In genomic region chr5:471750-472058, GRCh38 we compare ENCODE assay signal across 8 cellular contexts. TPM values are rescaled to one million over a fixed set of nuclear protein-coding genes. Genes with fewer than 3 reads are reported as not detected.
DNase-seq lines count a peak whose midpoint lies in the region; TF ChIP-seq lines count a peak whose summit lies in the region.

No MANE protein-coding gene starts in this region.

- peak overlapping the region; percentile 89 for H3K27ac ChIP-seq in RWPE1
- no peak overlapping the region for H3K27ac ChIP-seq in fibroblast of lung (ENCODE audit: insufficient read depth, low read length)
- H3K27ac ChIP-seq in skin epidermis, result peak overlapping the region in 14 of 21 experiments; percentile 80 to 94 (median 89)

- H3K4me2 ChIP-seq in fibroblast of lung (ENCODE audit: extremely low read depth, insufficient read depth, low read length), result peak overlapping the region; percentile 92

- H3K79me2 ChIP-seq in fibroblast of lung (ENCODE audit: control insufficient read depth, insufficient read depth, low read length), result peaks cover 1% of the 10 kb centered on the region

- no peaks in the 10 kb centered on the region for H4K20me1 ChIP-seq in fibroblast of lung (ENCODE audit: control insufficient read depth, extremely low read depth, insufficient read depth, low read length)

- H3K4me1 ChIP-seq in fibroblast of lung (ENCODE audit: control insufficient read depth, extremely low read depth, insufficient read depth, low read length), result no peaks in the 10 kb centered on the region

- CTCF ChIA-PET in RWPE1 (lab: Yijun Ruan, JAX), result interaction anchor here (0.5 kb wide), 1 partner anchor 198 kb away, joined by 4 read pairs; no protein-coding TSS in a partner anchor

- H3K36me3 ChIP-seq in fibroblast of lung (ENCODE audit: control insufficient read depth, insufficient read depth, low read length), result peaks cover 5% of the 10 kb centered on the region

- H3K27me3 ChIP-seq in fibroblast of lung (ENCODE audit: control insufficient read depth, insufficient read depth, low read length), result peaks cover 6% of the 10 kb centered on the region

- no peak for TF ChIP-seq CTCF in RWPE1 (conservative IDR thresholded peaks at IDR 0.05; ENCODE audit: low read depth)
- TF ChIP-seq CTCF in fibroblast of lung (conservative IDR thresholded peaks at IDR 0.05 in 1 of 2, IDR thresholded peaks at IDR 0.05 in 1 of 2; ENCODE audit: low read depth in 1 of 2, low read length in 2 of 2), result no peak
- no peak for TF ChIP-seq CTCF in GM10266 (IDR thresholded peaks at IDR 0.05; ENCODE audit: control insufficient read depth, insufficient read depth, low read depth, missing control alignments)

- H3K9ac ChIP-seq in fibroblast of lung (ENCODE audit: insufficient read depth, low read length), result peak overlapping the region; percentile 88

- no peak overlapping the region for H2AFZ ChIP-seq in fibroblast of lung (ENCODE audit: low read length)

- peak; percentile 53 for DNase-seq in NCI-H510A treated with DMSO at 0.1 percent for 48 hours (lab: John Stamatoyannopoulos, UW)
- no peak for DNase-seq in NCI-H510A (lab: John Stamatoyannopoulos, UW)
- DNase-seq in RWPE1 (ENCODE audit: low spot score), result no peak
- no peak for DNase-seq in fibroblast of lung (ENCODE audit: low read depth in 2 of 2)
- no peak for DNase-seq in HK-2 (ENCODE audit: unreplicated experiment)
- no peak for DNase-seq in COR-L47 (lab: John Stamatoyannopoulos, UW)
- no peak for DNase-seq in GM10266 (ENCODE audit: extremely low spot score)

- POLR2A ChIA-PET in RWPE1 (lab: Yijun Ruan, JAX; ENCODE audit: low non-redundant PET), result interaction anchor here (0.6 kb wide), 2 partner anchors 33 to 84 kb away, joined by 3 to 4 read pairs; no protein-coding TSS in a partner anchor

- H3K9me3 ChIP-seq in fibroblast of lung (ENCODE audit: control insufficient read depth, insufficient read depth, low read depth, low read length), result no peaks in the 10 kb centered on the region

- peak overlapping the region; percentile 49 to 82 (median 58) for H3K4me3 ChIP-seq in fibroblast of lung (replicated peaks in 1 of 4; ENCODE audit: control extremely low read depth in 1 of 4, insufficient read depth in 1 of 4, low read depth in 3 of 4, low read length in 4 of 4)
- H3K4me3 ChIP-seq in skin epidermis, result peak overlapping the region; percentile 54 to 96 (median 89)

RNA-seq across cellular contexts. Expression of gene EXOC3, which starts 28.7 kb away (rescaled TPM):
- total RNA-seq in fibroblast of lung, result 34.5 and 36.5 TPM in 2 replicates
- 19.9 and 24.3 TPM in 2 replicates for polyA plus RNA-seq in fibroblast of lung
- polyA plus RNA-seq in fibroblast of lung (2012), result 36.3 and 49.1 TPM in 2 replicates
- 38.8 and 41.0 TPM in 2 replicates for polyA minus RNA-seq in fibroblast of lung (ENCODE audit: low replicate concordance)

RNA-seq across cellular contexts. Expression of gene SLC9A3, which starts 52.5 kb away (rescaled TPM):
- 0.50 and 0.51 TPM in 2 replicates for total RNA-seq in fibroblast of lung
- 0.78 and 0.84 TPM in 2 replicates for polyA plus RNA-seq in fibroblast of lung
- polyA plus RNA-seq in fibroblast of lung (2012), result 0.73 and 0.83 TPM in 2 replicates
- polyA minus RNA-seq in fibroblast of lung (ENCODE audit: low replicate concordance), result 0.63 and 0.90 TPM in 2 replicates
